Comparison of ENCODE assay signal across 8 cellular contexts in the genomic region with DNA sequence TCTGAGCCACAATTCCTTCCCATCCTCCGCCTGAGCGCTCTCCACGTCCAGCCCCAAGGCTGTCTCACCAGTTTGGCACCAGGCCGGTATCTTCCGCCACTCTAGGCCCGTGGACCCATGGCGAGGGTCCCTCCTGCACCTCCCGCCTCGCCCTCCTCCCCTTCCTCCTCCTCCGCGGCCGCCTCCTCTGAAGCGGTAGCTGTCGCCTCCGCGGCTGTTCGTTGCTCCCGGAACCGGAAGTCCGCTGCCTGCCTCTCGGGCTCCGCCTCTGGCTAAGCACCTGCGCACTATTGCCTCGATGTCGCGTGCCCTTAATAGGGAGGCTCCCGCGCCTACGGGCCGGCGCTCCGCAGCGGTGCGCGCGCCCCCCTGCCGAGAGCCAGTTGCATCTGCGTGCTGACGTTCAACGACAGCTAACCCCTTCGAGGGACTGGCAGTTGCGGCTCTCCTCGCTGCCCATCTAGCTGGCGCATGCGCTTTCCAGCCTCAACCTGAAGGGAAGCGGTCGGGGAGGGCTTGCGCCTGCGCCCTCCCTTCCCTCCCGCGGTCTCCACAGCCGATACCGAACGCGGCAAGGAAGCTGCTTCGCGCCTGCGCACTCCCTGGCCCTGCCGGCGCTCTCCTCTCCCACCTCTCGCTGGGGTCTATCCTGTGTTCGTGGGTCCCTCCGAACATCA. TPM values are rescaled to one million over a fixed set of nuclear protein-coding genes. Genes with fewer than 3 reads are reported as not detected.
DNase-seq lines count a peak whose midpoint lies in the region; ATAC-seq and TF ChIP-seq lines count a peak whose summit lies in the region.

A gene with protein sequence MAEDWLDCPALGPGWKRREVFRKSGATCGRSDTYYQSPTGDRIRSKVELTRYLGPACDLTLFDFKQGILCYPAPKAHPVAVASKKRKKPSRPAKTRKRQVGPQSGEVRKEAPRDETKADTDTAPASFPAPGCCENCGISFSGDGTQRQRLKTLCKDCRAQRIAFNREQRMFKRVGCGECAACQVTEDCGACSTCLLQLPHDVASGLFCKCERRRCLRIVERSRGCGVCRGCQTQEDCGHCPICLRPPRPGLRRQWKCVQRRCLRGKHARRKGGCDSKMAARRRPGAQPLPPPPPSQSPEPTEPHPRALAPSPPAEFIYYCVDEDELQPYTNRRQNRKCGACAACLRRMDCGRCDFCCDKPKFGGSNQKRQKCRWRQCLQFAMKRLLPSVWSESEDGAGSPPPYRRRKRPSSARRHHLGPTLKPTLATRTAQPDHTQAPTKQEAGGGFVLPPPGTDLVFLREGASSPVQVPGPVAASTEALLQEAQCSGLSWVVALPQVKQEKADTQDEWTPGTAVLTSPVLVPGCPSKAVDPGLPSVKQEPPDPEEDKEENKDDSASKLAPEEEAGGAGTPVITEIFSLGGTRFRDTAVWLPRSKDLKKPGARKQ (minus strand): TSS at position 229 of the 677 bp plus-strand sequence. CDS start 1,531 bp downstream, outside the sequence.

- peaks cover 10 to 21% (median 13%) of the 10 kb centered on the region in 3 donors for H3K27me3 Mint-ChIP-seq in immature natural killer cell (ENCODE audit: low read depth in 3 of 3)

- TF ChIP-seq POLR2A in spleen (IDR thresholded peaks at IDR 0.05): peak in 2 of 3 donors; percentile 41 to 88

- 0% methylated on average over 24 to 63 of the region's 63 CpGs for WGBS in spleen, 5 donors

- peaks cover 11 to 40% (median 13%) of the 10 kb centered on the region in 3 donors for H3K36me3 Mint-ChIP-seq in immature natural killer cell

- intact Hi-C loops in spleen (cut with DNase I; ENCODE audit: low total_unique reads): loop anchor here (10.0 kb wide), 1 partner anchor 93 kb away; a partner anchor contains a TSS

- H3K9me3 ChIP-seq in spleen: no peaks in the 10 kb centered on the region

- H3K4me1 ChIP-seq in spleen: peaks cover 33 to 77% (median 45%) of the 10 kb centered on the region in 6 donors

- peak within 1 kb of the TSS; percentile 95 to 98 (median 97) for H3K4me3 Mint-ChIP-seq in immature natural killer cell

- peak within 1 kb of the TSS; percentile 87 to 97 (median 95) for H3K27ac ChIP-seq in spleen

- peaks cover 5 to 79% (median 52%) of the 10 kb centered on the region in 6 donors for H3K36me3 ChIP-seq in spleen

- H3K27ac Mint-ChIP-seq in immature natural killer cell: peak within 1 kb of the TSS; percentile 83 to 97 (median 94)

- peaks cover 38 to 44% of the 10 kb centered on the region in 2 donors for H3K4me1 Mint-ChIP-seq in immature natural killer cell

- H3K4me3 ChIP-seq in spleen: peak within 1 kb of the TSS; percentile 71 to 92 (median 88)

- TF ChIP-seq CTCF in AG09319 (IDR thresholded peaks at IDR 0.05; ENCODE audit: low read depth, low read length) (peak; percentile 6), spleen (IDR thresholded peaks at IDR 0.05 in 8 of 11, conservative IDR thresholded peaks at IDR 0.05 in 3 of 11) (peak in 10 of 11 experiments; percentile 30 to 70 (median 60))

- no peaks in the 10 kb centered on the region for H3K9me3 Mint-ChIP-seq in immature natural killer cell

- H3K27me3 ChIP-seq in spleen (replicated peaks in 1 of 7): no peaks in the 10 kb centered on the region

- DNase-seq in AG09319 (ENCODE audit: extremely low read depth, low read depth): peak; percentile 97
- DNase-seq in NCI-H345 treated with DMSO at 0.1 percent for 48 hours (lab: John Stamatoyannopoulos, UW; ENCODE audit: unreplicated experiment): peak; percentile 96
- DNase-seq in activated CD4-positive, CD25-positive, alpha-beta regulatory T cell (lab: John Stamatoyannopoulos, UW): peak; percentile 99 to 100 (median 99)
- DNase-seq in central memory CD4-positive, alpha-beta T cell: peak; percentile 98
- peak; percentile 97 to 99 (median 98) for DNase-seq in immature natural killer cell
- peak; percentile 100 for DNase-seq in spleen

- ATAC-seq in GM19023 (IDR thresholded peaks at IDR 0.05; ENCODE audit: unreplicated experiment) (peak; percentile 91), HG03280 (IDR thresholded peaks at IDR 0.05; ENCODE audit: unreplicated experiment) (peak; percentile 86)

RNA-seq across cellular contexts. Expression of the gene that starts here (rescaled TPM):
- polyA plus RNA-seq in immature natural killer cell (10 to 100 TPM; 18.7 to 41.4 (median 21.6) TPM), spleen (10 to 100 TPM; 22.2 to 41.5 (median 25.7) TPM)
- total RNA-seq in spleen: 100 to 1,000 TPM in 1 of 7 donors, 10 to 100 TPM in 6; 83.0 to 137 (median 89.1) TPM

Comparison
In these comparisons a context has a peak if more than half of its experiments do, and no peak if none do; other contexts are left out.
1. Peak in every context shown above with its lines: DNase-seq, ATAC-seq, H3K4me3 ChIP-seq and H3K27ac ChIP-seq.